In the genomic region with DNA sequence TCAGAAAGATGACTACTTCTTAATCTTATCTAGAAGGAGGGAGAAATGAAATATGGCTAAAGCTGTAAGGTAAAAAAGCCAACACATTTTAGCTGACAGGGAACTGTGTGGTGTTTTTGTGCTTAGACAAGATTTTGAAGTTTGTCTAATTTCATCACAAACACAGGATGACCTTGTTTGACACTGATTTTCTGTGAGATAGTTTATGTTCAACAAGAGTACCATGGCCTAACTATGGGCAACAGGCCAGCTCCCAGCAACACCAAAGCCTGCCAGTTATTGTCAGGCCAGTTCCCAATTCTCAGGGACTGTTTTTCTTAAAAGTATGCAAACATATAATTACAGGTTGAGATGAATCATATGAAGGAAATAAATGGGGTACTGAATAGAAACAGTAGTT, we compare ENCODE assay signal across 28 cellular contexts. TPM values are rescaled to one million over a fixed set of nuclear protein-coding genes. Genes with fewer than 3 reads are reported as not detected.
DNase-seq lines count a peak whose midpoint lies in the region; ATAC-seq and TF ChIP-seq lines count a peak whose summit lies in the region.
"Had no signal": no experiment of that assay in that cellular context is flagged by ENCODE, and none has a peak within 500 bp of the region (broad histone marks: within the 10 kb centered on the region; RNA-seq: fewer than 3 reads in every experiment).

No MANE protein-coding gene starts in this region.

- intact Hi-C loops in MCF 10A (cut with micrococcal nuclease) (no loop called here), breast epithelium (cut with DNase I; ENCODE audit: low total_unique reads) (no loop called here)
- intact Hi-C loops in activated T-helper 2 cell treated with anti-CD3 and anti-CD28 coated beads, Interferon-gamma antibody, Interleukin-2, Interleukin-4, amounts not matched to agents 10 μg/mL and 5 μg/mL and 100 μg/mL, durations not matched to agents 14 hours and 24 hours and 36 hours (cut with micrococcal nuclease) = no loop called here

- TF ChIP-seq CTCF in MCF 10A (IDR thresholded peaks at IDR 0.05; ENCODE audit: unreplicated experiment) (no peak), breast epithelium (IDR thresholded peaks at IDR 0.05) (no peak), liver (IDR thresholded peaks at IDR 0.05; ENCODE audit: low read depth, low read length, missing input control) (no peak), type B pancreatic cell (conservative IDR thresholded peaks at IDR 0.05) (no peak)

- no TSS peak for BruUV-seq in MCF 10A (replicated peaks; lab: Mats Ljungman, UMichigan)

- peak; percentile 11 to 28 for TF ChIP-seq RAD21 in liver (IDR thresholded peaks at IDR 0.05)

- H3K4me1 Mint-ChIP-seq in MCF 10A (ENCODE audit: insufficient read depth, unreplicated experiment) (peaks cover 25% of the 10 kb centered on the region), type B pancreatic cell (ENCODE audit: unreplicated experiment) (peaks cover 5% of the 10 kb centered on the region)
- H3K4me1 Mint-ChIP-seq in activated T-helper 2 cell treated with anti-CD3 and anti-CD28 coated beads, Interferon-gamma antibody, Interleukin-2, Interleukin-4, amounts not matched to agents 10 μg/mL and 5 μg/mL and 100 μg/mL, durations not matched to agents 14 hours and 24 hours and 36 hours (ENCODE audit: low read depth) = peaks cover 25% of the 10 kb centered on the region

- H3K9me3 Mint-ChIP-seq in MCF 10A (ENCODE audit: unreplicated experiment) (no peaks in the 10 kb centered on the region), type B pancreatic cell (no peaks in the 10 kb centered on the region)
- H3K9me3 Mint-ChIP-seq in activated T-helper 2 cell treated with anti-CD3 and anti-CD28 coated beads, Interferon-gamma antibody, Interleukin-2, Interleukin-4, amounts not matched to agents 10 μg/mL and 5 μg/mL and 100 μg/mL, durations not matched to agents 14 hours and 24 hours and 36 hours = no peaks in the 10 kb centered on the region
- H3K9me3 Mint-ChIP-seq: CD4-positive, alpha-beta T cell had no signal

- ATAC-seq in HG02588 (IDR thresholded peaks at IDR 0.05; ENCODE audit: unreplicated experiment) = no peak
- no peak for ATAC-seq in HG03442 (IDR thresholded peaks at IDR 0.05; ENCODE audit: unreplicated experiment)
- ATAC-seq: body of pancreas, left cardiac atrium, sciatic nerve had no signal

- H3K4me1 ChIP-seq in breast epithelium (no peaks in the 10 kb centered on the region), liver (ENCODE audit: control insufficient read depth in 4 of 4, insufficient read depth in 4 of 4, low read length in 3 of 4) (peaks cover 10 to 60% (median 56%) of the 10 kb centered on the region in 4 donors)

- H3K36me3 ChIP-seq in breast epithelium = no peaks in the 10 kb centered on the region
- peaks cover 0 to 11% (median 4%) of the 10 kb centered on the region in 4 donors for H3K36me3 ChIP-seq in liver (ENCODE audit: control insufficient read depth in 4 of 4, insufficient read depth in 3 of 4, low read depth in 1 of 4, low read length in 3 of 4)

- peak overlapping the region; percentile 28 for H3K27ac Mint-ChIP-seq in MCF 10A (ENCODE audit: low read depth, unreplicated experiment)
- H3K27ac Mint-ChIP-seq in activated T-helper 2 cell treated with anti-CD3 and anti-CD28 coated beads, Interferon-gamma antibody, Interleukin-2, Interleukin-4, amounts not matched to agents 10 μg/mL and 5 μg/mL and 100 μg/mL, durations not matched to agents 14 hours and 24 hours and 36 hours = peak overlapping the region; percentile 38
- H3K27ac Mint-ChIP-seq in type B pancreatic cell = peak overlapping the region; percentile 27
- H3K27ac Mint-ChIP-seq: CD4-positive, alpha-beta T cell had no signal

- POLR2A ChIA-PET in MCF 10A (lab: Yijun Ruan, JAX) = interaction anchor here (0.5 to 3.4 kb wide), 4 partner anchors 8 to 344 kb away, joined by 3 to 48 read pairs (median 4); partner anchors contain the start of genes GNL1 and PRR3

- no peaks in the 10 kb centered on the region for H3K27me3 Mint-ChIP-seq in MCF 10A (ENCODE audit: insufficient read depth, unreplicated experiment)
- no peaks in the 10 kb centered on the region for H3K27me3 Mint-ChIP-seq in activated T-helper 2 cell treated with anti-CD3 and anti-CD28 coated beads, Interferon-gamma antibody, Interleukin-2, Interleukin-4, amounts not matched to agents 10 μg/mL and 5 μg/mL and 100 μg/mL, durations not matched to agents 14 hours and 24 hours and 36 hours (ENCODE audit: low read depth)
- H3K27me3 Mint-ChIP-seq in type B pancreatic cell = peaks cover 4% of the 10 kb centered on the region
- H3K27me3 Mint-ChIP-seq: CD4-positive, alpha-beta T cell had no signal

- no peak overlapping the region for H3K27ac ChIP-seq in breast epithelium
- H3K27ac ChIP-seq in liver (ENCODE audit: low read depth in 1 of 2, low read length in 2 of 2) = peak overlapping the region; percentile 80 to 89
- H3K27ac ChIP-seq: body of pancreas, Peyer's patch, thyroid gland had no signal

- H3K4me3 ChIP-seq in breast epithelium (no peak overlapping the region), liver (ENCODE audit: low read depth in 1 of 3, low read length in 3 of 3) (no peak overlapping the region)
- H3K4me3 ChIP-seq: body of pancreas, Peyer's patch, thyroid gland had no signal

- H3K9ac ChIP-seq in liver (ENCODE audit: low read depth in 1 of 2, low read length in 2 of 2) = peak overlapping the region in 1 of 2 donors; percentile 86

- no peak for TF ChIP-seq POLR2A in breast epithelium (IDR thresholded peaks at IDR 0.05)

- CTCF ChIA-PET in MCF 10A (lab: Yijun Ruan, JAX) = interaction anchor here (0.5 to 0.6 kb wide), 3 partner anchors 9 to 134 kb away, joined by 3 read pairs; no protein-coding TSS in a partner anchor

- DNase-seq in MCF 10A (ENCODE audit: unreplicated experiment) = no peak
- DNase-seq in breast epithelium (ENCODE audit: low spot score in 2 of 2) = no peak
- no peak for DNase-seq in activated T-helper 2 cell treated with anti-CD3 and anti-CD28 coated beads, Interferon-gamma antibody, Interleukin-2, Interleukin-4, amounts not matched to agents 10 μg/mL and 5 μg/mL and 100 μg/mL, durations not matched to agents 14 hours and 24 hours and 36 hours (ENCODE audit: low spot score)
- DNase-seq in type B pancreatic cell (ENCODE audit: extremely low spot score, unreplicated experiment) = no peak
- DNase-seq in NCI-H446 treated with DMSO at 0.1 percent for 48 hours (lab: John Stamatoyannopoulos, UW) = no peak
- DNase-seq: activated CD4-positive, alpha-beta T cell treated with anti-CD3 and anti-CD28 coated beads for 4 hours; activated gamma-delta T cell; AML-193; body of pancreas; CD4-positive, alpha-beta T cell; cerebellar nuclear complex; DND-41; HCEC 1CT; hypothalamus; KBM-7; left cardiac atrium; NCI-H1417; NCI-H2029; NCI-H526; Peyer's patch; SHP77; stimulated activated CD8-positive, alpha-beta memory T cell treated with anti-CD3 and anti-CD28 coated beads, Interleukin-4, amount 100 ng/mL, for 48 hours; T-helper 2 cell; thyroid gland had no signal

- H3K36me3 Mint-ChIP-seq in MCF 10A (ENCODE audit: insufficient read depth, unreplicated experiment) = peaks cover 35% of the 10 kb centered on the region
- peaks cover 29% of the 10 kb centered on the region for H3K36me3 Mint-ChIP-seq in activated T-helper 2 cell treated with anti-CD3 and anti-CD28 coated beads, Interferon-gamma antibody, Interleukin-2, Interleukin-4, amounts not matched to agents 10 μg/mL and 5 μg/mL and 100 μg/mL, durations not matched to agents 14 hours and 24 hours and 36 hours (ENCODE audit: low read depth)
- peaks cover 10% of the 10 kb centered on the region for H3K36me3 Mint-ChIP-seq in type B pancreatic cell

- no peaks in the 10 kb centered on the region for H3K27me3 ChIP-seq in breast epithelium
- H3K27me3 ChIP-seq in liver (ENCODE audit: control insufficient read depth in 4 of 4, insufficient read depth in 4 of 4, low read length in 3 of 4) = no peaks in the 10 kb centered on the region
- H3K27me3 ChIP-seq: body of pancreas, Peyer's patch, thyroid gland had no signal

- H3K4me3 Mint-ChIP-seq in MCF 10A (ENCODE audit: unreplicated experiment) (no peak overlapping the region), type B pancreatic cell (no peak overlapping the region)
- H3K4me3 Mint-ChIP-seq in activated T-helper 2 cell treated with anti-CD3 and anti-CD28 coated beads, Interferon-gamma antibody, Interleukin-2, Interleukin-4, amounts not matched to agents 10 μg/mL and 5 μg/mL and 100 μg/mL, durations not matched to agents 14 hours and 24 hours and 36 hours (ENCODE audit: low read depth) = no peak overlapping the region

- H3K9me3 ChIP-seq in breast epithelium = no peaks in the 10 kb centered on the region
- H3K9me3 ChIP-seq in liver (ENCODE audit: control insufficient read depth in 4 of 4, low read length in 3 of 4) = no peaks in the 10 kb centered on the region
- H3K9me3 ChIP-seq: body of pancreas, Peyer's patch, thyroid gland had no signal

RNA-seq across cellular contexts. Expression of gene ABCF1, which starts 5.5 kb away (rescaled TPM):
- total RNA-seq in MCF 10A (2022) = 58.0 and 63.9 TPM in 2 replicates
- 10 to 100 TPM; 41.0 to 55.2 (median 51.5) TPM for total RNA-seq in breast epithelium
- 102 and 112 TPM in 2 replicates for total RNA-seq in activated T-helper 2 cell treated with anti-CD3 and anti-CD28 coated beads, Interferon-gamma antibody, Interleukin-2, Interleukin-4, amounts not matched to agents 10 μg/mL and 5 μg/mL and 100 μg/mL, durations not matched to agents 14 hours and 24 hours and 36 hours
- total RNA-seq in liver = 10 to 100 TPM; 20.4 to 33.9 TPM
- 10 to 100 TPM; 25.0 to 27.2 TPM for polyA plus RNA-seq in liver
- total RNA-seq in type B pancreatic cell (ENCODE audit: low replicate concordance) = 64.2 and 69.2 TPM in 2 replicates

RNA-seq across cellular contexts. Expression of gene PRR3, which starts 8.7 kb away (rescaled TPM):
- total RNA-seq in MCF 10A (2022) (20.0 and 26.2 TPM in 2 replicates), breast epithelium (10 to 100 TPM in 2 of 3 donors, 1 to 10 TPM in 1; 9.0 to 28.4 (median 12.1) TPM), liver (1 to 10 TPM; 2.1 to 2.3 TPM), type B pancreatic cell (ENCODE audit: low replicate concordance) (10.7 and 32.5 TPM in 2 replicates)
- 35.0 and 36.6 TPM in 2 replicates for total RNA-seq in activated T-helper 2 cell treated with anti-CD3 and anti-CD28 coated beads, Interferon-gamma antibody, Interleukin-2, Interleukin-4, amounts not matched to agents 10 μg/mL and 5 μg/mL and 100 μg/mL, durations not matched to agents 14 hours and 24 hours and 36 hours
- 1 to 10 TPM; 2.5 to 3.2 TPM for polyA plus RNA-seq in liver

RNA-seq across cellular contexts. Expression of gene GNL1, which starts 9.5 kb away (rescaled TPM):
- 69.1 and 76.8 TPM in 2 replicates for total RNA-seq in MCF 10A (2022)
- 10 to 100 TPM; 39.7 to 51.2 (median 47.5) TPM for total RNA-seq in breast epithelium
- 79.8 and 88.2 TPM in 2 replicates for total RNA-seq in activated T-helper 2 cell treated with anti-CD3 and anti-CD28 coated beads, Interferon-gamma antibody, Interleukin-2, Interleukin-4, amounts not matched to agents 10 μg/mL and 5 μg/mL and 100 μg/mL, durations not matched to agents 14 hours and 24 hours and 36 hours
- total RNA-seq in liver = 10 to 100 TPM; 12.3 to 14.0 TPM
- 10 to 100 TPM; 10.1 to 18.2 TPM for polyA plus RNA-seq in liver
- 59.3 and 67.1 TPM in 2 replicates for total RNA-seq in type B pancreatic cell (ENCODE audit: low replicate concordance)

RNA-seq across cellular contexts. Expression of gene PPP1R10, which starts 51.3 kb away (rescaled TPM):
- total RNA-seq in MCF 10A (2022) = 103 and 209 TPM in 2 replicates
- total RNA-seq in breast epithelium = 10 to 100 TPM; 17.3 to 51.1 (median 26.5) TPM
- total RNA-seq in activated T-helper 2 cell treated with anti-CD3 and anti-CD28 coated beads, Interferon-gamma antibody, Interleukin-2, Interleukin-4, amounts not matched to agents 10 μg/mL and 5 μg/mL and 100 μg/mL, durations not matched to agents 14 hours and 24 hours and 36 hours = 96.7 and 102 TPM in 2 replicates
- total RNA-seq in liver = 10 to 100 TPM; 11.1 to 21.1 TPM
- 10 to 100 TPM; 14.1 to 14.2 TPM for polyA plus RNA-seq in liver
- 84.3 and 116 TPM in 2 replicates for total RNA-seq in type B pancreatic cell (ENCODE audit: low replicate concordance)

RNA-seq across cellular contexts. Expression of gene MRPS18B, which starts 51.9 kb away (rescaled TPM):
- total RNA-seq in MCF 10A (2022) = 120 and 127 TPM in 2 replicates
- total RNA-seq in breast epithelium = 10 to 100 TPM; 42.1 to 70.8 (median 52.4) TPM
- total RNA-seq in activated T-helper 2 cell treated with anti-CD3 and anti-CD28 coated beads, Interferon-gamma antibody, Interleukin-2, Interleukin-4, amounts not matched to agents 10 μg/mL and 5 μg/mL and 100 μg/mL, durations not matched to agents 14 hours and 24 hours and 36 hours = 71.9 and 74.9 TPM in 2 replicates
- total RNA-seq in liver = 10 to 100 TPM; 50.5 to 58.6 TPM
- 10 to 100 TPM; 80.2 to 81.9 TPM for polyA plus RNA-seq in liver
- total RNA-seq in type B pancreatic cell (ENCODE audit: low replicate concordance) = 39.8 and 45.3 TPM in 2 replicates

Comparison
In these comparisons a context has a peak if more than half of its experiments do, and no peak if none do; other contexts are left out.
1. H3K27ac ChIP-seq: peak in liver (2 of 2); none in breast epithelium (0 of 2).
2. Peak in every context shown above with its lines, with median percentiles within 50 percentile points of each other: H3K27ac Mint-ChIP-seq.